21 cellular contexts compared by ENCODE assay signal in the genomic region with DNA sequence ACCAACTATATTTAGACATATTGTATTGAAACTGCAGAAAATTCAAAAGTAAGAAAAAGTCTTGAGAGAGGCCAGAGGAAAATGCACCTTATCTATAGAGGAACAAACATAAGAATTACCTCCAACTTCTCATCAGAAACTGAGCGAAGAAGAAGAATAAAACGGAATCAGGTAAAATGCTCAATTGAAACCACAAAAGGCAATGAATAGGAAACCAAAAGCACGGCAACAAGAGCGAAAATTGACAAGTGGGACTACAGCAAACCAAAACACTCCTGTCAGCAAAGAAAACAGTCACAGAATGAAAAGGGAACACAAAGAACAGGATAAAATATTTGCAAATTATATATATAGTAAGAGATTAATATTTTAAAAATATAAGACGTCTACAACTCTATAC.
DNase-seq lines count a peak whose midpoint lies in the region; ATAC-seq and TF ChIP-seq lines count a peak whose summit lies in the region.
"Had no signal": no experiment of that assay in that cellular context is flagged by ENCODE, and none has a peak within 500 bp of the region (broad histone marks: within the 10 kb centered on the region; RNA-seq: fewer than 3 reads in every experiment).

No MANE protein-coding gene starts in this region.

- DNase-seq in activated naive CD4-positive, alpha-beta T cell treated with anti-CD3 and anti-CD28 coated beads, Interleukin-2, amount 10 ng/mL, durations not matched to agents 7 days and 5 days, result peak; percentile 32
- DNase-seq in activated naive CD4-positive, alpha-beta T cell (lab: John Stamatoyannopoulos, UW), result no peak
- DNase-seq in RPMI8226 (peak; percentile 10), hepatocyte (ENCODE audit: low spot score) (no peak), GM19240 (ENCODE audit: insufficient read length, low spot score) (no peak), GM19238 (ENCODE audit: insufficient read length, low spot score) (no peak)
- no peak for DNase-seq in activated naive CD8-positive, alpha-beta T cell treated with anti-CD3 and anti-CD28 coated beads, Interleukin-2, amount 10 ng/mL, durations not matched to agents 7 days and 5 days
- DNase-seq: GDM1; hypothalamus; left ventricle myocardium inferior; NCI-H1694 treated with DMSO at 0.1 percent for 48 hours; NCI-H2171 treated with DMSO at 0.1 percent for 48 hours; NCI-H526; posterior cingulate gyrus; sigmoid colon; stimulated activated CD4-positive, alpha-beta T cell treated with anti-CD3 and anti-CD28 coated beads, Interleukin-15, amount 100 ng/mL, for 24 hours had no signal

- peaks cover 8% of the 10 kb centered on the region for H3K4me1 ChIP-seq in hepatocyte (ENCODE audit: insufficient read depth)
- H3K4me1 ChIP-seq: esophagus muscularis mucosa, left ventricle myocardium inferior, sigmoid colon had no signal

- no peaks in the 10 kb centered on the region for H3K9me2 ChIP-seq in hepatocyte (replicated peaks; ENCODE audit: insufficient read depth)

- peaks cover 60% of the 10 kb centered on the region for H3K4me1 Mint-ChIP-seq in activated naive CD4-positive, alpha-beta T cell treated with anti-CD3 and anti-CD28 coated beads, Interleukin-2, amount 10 ng/mL, durations not matched to agents 7 days and 5 days
- peaks cover 21% of the 10 kb centered on the region for H3K4me1 Mint-ChIP-seq in activated naive CD8-positive, alpha-beta T cell treated with anti-CD3 and anti-CD28 coated beads, Interleukin-2, amount 10 ng/mL, durations not matched to agents 7 days and 5 days

- H3K9me3 Mint-ChIP-seq in activated naive CD4-positive, alpha-beta T cell treated with anti-CD3 and anti-CD28 coated beads, Interleukin-2, amount 10 ng/mL, durations not matched to agents 7 days and 5 days, result peaks cover 3% of the 10 kb centered on the region
- no peaks in the 10 kb centered on the region for H3K9me3 Mint-ChIP-seq in activated naive CD8-positive, alpha-beta T cell treated with anti-CD3 and anti-CD28 coated beads, Interleukin-2, amount 10 ng/mL, durations not matched to agents 7 days and 5 days

- H3K27ac Mint-ChIP-seq in activated naive CD4-positive, alpha-beta T cell treated with anti-CD3 and anti-CD28 coated beads, Interleukin-2, amount 10 ng/mL, durations not matched to agents 7 days and 5 days, result peak overlapping the region; percentile 91
- peak overlapping the region; percentile 61 for H3K27ac Mint-ChIP-seq in activated naive CD8-positive, alpha-beta T cell treated with anti-CD3 and anti-CD28 coated beads, Interleukin-2, amount 10 ng/mL, durations not matched to agents 7 days and 5 days
- H3K27ac Mint-ChIP-seq: CD14-positive monocyte had no signal

- no peaks in the 10 kb centered on the region for H3K9me3 ChIP-seq in hepatocyte (ENCODE audit: low read depth)
- H3K9me3 ChIP-seq: esophagus muscularis mucosa, left ventricle myocardium inferior, sigmoid colon had no signal

- H3K36me3 ChIP-seq in hepatocyte (replicated peaks; ENCODE audit: insufficient read depth, low read depth), result no peaks in the 10 kb centered on the region
- H3K36me3 ChIP-seq: esophagus muscularis mucosa, left ventricle myocardium inferior, sigmoid colon had no signal

- POLR2A ChIA-PET in activated naive CD8-positive, alpha-beta T cell treated with anti-CD3 and anti-CD28 coated beads, Interleukin-2, amount 10 ng/mL, durations not matched to agents 7 days and 5 days (lab: Charles Lee), result interaction anchor here (1.6 kb wide), 1 partner anchor 14 kb away, joined by 4 read pairs; no protein-coding TSS in a partner anchor

- no peaks in the 10 kb centered on the region for H3K36me3 Mint-ChIP-seq in activated naive CD4-positive, alpha-beta T cell treated with anti-CD3 and anti-CD28 coated beads, Interleukin-2, amount 10 ng/mL, durations not matched to agents 7 days and 5 days
- no peaks in the 10 kb centered on the region for H3K36me3 Mint-ChIP-seq in activated naive CD8-positive, alpha-beta T cell treated with anti-CD3 and anti-CD28 coated beads, Interleukin-2, amount 10 ng/mL, durations not matched to agents 7 days and 5 days
- H3K36me3 Mint-ChIP-seq: brain, CD14-positive monocyte had no signal

- H2AFZ ChIP-seq in hepatocyte, result no peak overlapping the region

- no peak overlapping the region for H3K4me2 ChIP-seq in hepatocyte

- peak overlapping the region; percentile 69 for H3K4me3 Mint-ChIP-seq in activated naive CD4-positive, alpha-beta T cell treated with anti-CD3 and anti-CD28 coated beads, Interleukin-2, amount 10 ng/mL, durations not matched to agents 7 days and 5 days
- peak overlapping the region; percentile 75 for H3K4me3 Mint-ChIP-seq in activated naive CD8-positive, alpha-beta T cell treated with anti-CD3 and anti-CD28 coated beads, Interleukin-2, amount 10 ng/mL, durations not matched to agents 7 days and 5 days
- H3K4me3 Mint-ChIP-seq: brain, CD14-positive monocyte had no signal

- CTCF ChIA-PET in activated naive CD4-positive, alpha-beta T cell treated with anti-CD3 and anti-CD28 coated beads, Interleukin-2, amount 10 ng/mL, durations not matched to agents 7 days and 5 days (lab: Charles Lee), result interaction anchor here (1.7 to 1.9 kb wide), 3 partner anchors 10 to 50 kb away, joined by 4 to 10 read pairs (median 9); no protein-coding TSS in a partner anchor

- H4K20me1 ChIP-seq in hepatocyte (ENCODE audit: insufficient read depth, poor library complexity, severe bottlenecking), result no peaks in the 10 kb centered on the region

- peaks cover 14% of the 10 kb centered on the region for H3K27me3 Mint-ChIP-seq in activated naive CD4-positive, alpha-beta T cell treated with anti-CD3 and anti-CD28 coated beads, Interleukin-2, amount 10 ng/mL, durations not matched to agents 7 days and 5 days
- no peaks in the 10 kb centered on the region for H3K27me3 Mint-ChIP-seq in activated naive CD8-positive, alpha-beta T cell treated with anti-CD3 and anti-CD28 coated beads, Interleukin-2, amount 10 ng/mL, durations not matched to agents 7 days and 5 days

- H3K27ac ChIP-seq in hepatocyte, result no peak overlapping the region
- H3K27ac ChIP-seq: esophagus muscularis mucosa, left ventricle myocardium inferior, sigmoid colon had no signal

- no peak for TF ChIP-seq CTCF in hepatocyte (IDR thresholded peaks at IDR 0.05; ENCODE audit: poor library complexity)

- no peaks in the 10 kb centered on the region for H3K79me2 ChIP-seq in hepatocyte

- no peak for ATAC-seq in activated naive CD8-positive, alpha-beta T cell treated with anti-CD3 and anti-CD28 coated beads, Interleukin-2, amount 10 ng/mL, durations not matched to agents 7 days and 5 days (ENCODE audit: low read depth)
- ATAC-seq: activated CD4-positive, CD25-positive, alpha-beta regulatory T cell treated with anti-CD3 and anti-CD28 coated beads, Interleukin-2, amount 50 U/mL, for 24 hours; Right ventricle myocardium inferior had no signal

- no peaks in the 10 kb centered on the region for H3K27me3 ChIP-seq in hepatocyte

- 91% methylated on average over 5 of the region's 5 CpGs for WGBS in hepatocyte (ENCODE audit: low lambda C conversion rate, missing lambda C conversion rate)

- no peak overlapping the region for H3K4me3 ChIP-seq in hepatocyte
- H3K4me3 ChIP-seq: esophagus muscularis mucosa, left ventricle myocardium inferior, sigmoid colon had no signal

Comparison
In these comparisons a context has a peak if more than half of its experiments do, and no peak if none do; other contexts are left out.
1. DNase-seq: peak in activated naive CD4-positive, alpha-beta T cell treated with anti-CD3 and anti-CD28 coated beads, Interleukin-2, amount 10 ng/mL, durations not matched to agents 7 days and 5 days (single experiment) and RPMI8226 (single experiment); none in activated naive CD4-positive, alpha-beta T cell (0 of 4), activated naive CD8-positive, alpha-beta T cell treated with anti-CD3 and anti-CD28 coated beads, Interleukin-2, amount 10 ng/mL, durations not matched to agents 7 days and 5 days (single experiment), hepatocyte (single experiment), GM19240 (single experiment) and GM19238 (single experiment).